ENCODE assay signal across 18 cellular contexts in genomic region chr1:185463011-185463410, GRCh38.
DNase-seq lines count a peak whose midpoint lies in the region; ATAC-seq, FAIRE-seq and TF ChIP-seq lines count a peak whose summit lies in the region.
"Had no signal": no experiment of that assay in that cellular context is flagged by ENCODE, and none has a peak within 500 bp of the region (broad histone marks: within the 10 kb centered on the region; RNA-seq: fewer than 3 reads in every experiment).

No MANE protein-coding gene starts in this region.

- H3K27ac ChIP-seq in A549 (peak overlapping the region in 1 of 2 experiments; percentile 21; a peak in 1 of 6 replicates), coronary artery (no peak overlapping the region)
- H3K27ac ChIP-seq: C4-2B, HL-60 had no signal

- no peaks in the 10 kb centered on the region for H3K9me3 ChIP-seq in A549

- 0 out of 3 replicates have a peak overlapping the region, but pooled peaks have one; percentile 3 for H3K4me2 ChIP-seq in A549

- no peak for TF ChIP-seq EP300 in A549 (IDR thresholded peaks at IDR 0.05)

- CTCF ChIA-PET in A549 (lab: Yijun Ruan, JAX), result interaction anchor here (1.5 kb wide), 1 partner anchor 11 kb away, joined by 3 read pairs; no protein-coding TSS in a partner anchor

- no peak for TF ChIP-seq POLR2A in A549 (IDR thresholded peaks at IDR 0.05; ENCODE audit: low read length)

- WGBS in A549 (ENCODE audit: missing lambda C conversion rate), result 78% methylated on average over 4 of the region's 4 CpGs

- POLR2A ChIA-PET in A549 (lab: Yijun Ruan, JAX), result no interaction called here

- H3K4me1 ChIP-seq in A549, result peaks cover 6% of the 10 kb centered on the region; the same call in 1 of the 3 replicates

- no peak for TF ChIP-seq RAD21 in A549 (conservative IDR thresholded peaks at IDR 0.05 in 1 of 2, IDR thresholded peaks at IDR 0.05 in 1 of 2)

- ATAC-seq in A549 (no peak), GM18498 (IDR thresholded peaks at IDR 0.05; ENCODE audit: unreplicated experiment) (no peak)
- ATAC-seq: HCT116, Right ventricle myocardium inferior had no signal

- FAIRE-seq in A549 (lab: Jason Lieb, UNC), result no peak
- FAIRE-seq: HTR-8/SVneo had no signal

- TF ChIP-seq CTCF in A549 (IDR thresholded peaks at IDR 0.05), result no peak
- TF ChIP-seq CTCF in epithelial cell of esophagus (IDR thresholded peaks at IDR 0.05; ENCODE audit: insufficient read depth, low read depth, low read length, missing control alignments), result no peak
- no peak for TF ChIP-seq CTCF in coronary artery (IDR thresholded peaks at IDR 0.05)

- DNase-seq in A549 (ENCODE audit: low read depth in 1 of 2, low spot score in 1 of 2), result no peak
- peak; percentile 24 for DNase-seq in EH (ENCODE audit: low read depth)
- DNase-seq in epithelial cell of esophagus (ENCODE audit: low read depth), result peak; percentile 39
- peak; percentile 88 for DNase-seq in kidney tubule cell (ENCODE audit: low spot score)
- DNase-seq in NCI-H748 treated with DMSO at 0.1 percent for 48 hours (lab: John Stamatoyannopoulos, UW), result no peak
- no peak for DNase-seq in coronary artery (ENCODE audit: low spot score)
- no peak for DNase-seq in NOMO-1 treated with DMSO at 0.1 percent for 48 hours (lab: John Stamatoyannopoulos, UW; ENCODE audit: unreplicated experiment)
- DNase-seq: 8988T, NCI-H1930, NCI-H2171 treated with DMSO at 0.1 percent for 48 hours, NCI-H446 treated with DMSO at 0.1 percent for 48 hours, NCI-H82 had no signal

- no peak overlapping the region for H3K4me3 ChIP-seq in A549
- H3K4me3 ChIP-seq in epithelial cell of esophagus (ENCODE audit: low read length), result no peak overlapping the region
- H3K4me3 ChIP-seq in coronary artery, result no peak overlapping the region

TF ChIP-seq in A549, 52 proteins besides CTCF, POLR2A, EP300 and RAD21:
- TF ChIP-seq HOXB5 (CRISPR knock-in tag; IDR thresholded peaks at IDR 0.05) (no peak), USF2 (IDR thresholded peaks at IDR 0.05) (no peak), POLR2AphosphoS2 (conservative IDR thresholded peaks at IDR 0.05; ENCODE audit: low read length) (no peak), JUN (IDR thresholded peaks at IDR 0.05) (no peak), JUNB (IDR thresholded peaks at IDR 0.05) (no peak), HES2 (IDR thresholded peaks at IDR 0.05) (no peak), REST (IDR thresholded peaks at IDR 0.05) (no peak), HOXA7 (CRISPR knock-in tag; IDR thresholded peaks at IDR 0.05) (no peak), HMGXB4 (CRISPR knock-in tag; IDR thresholded peaks at IDR 0.05; ENCODE audit: borderline replicate concordance) (no peak), GATA3 (IDR thresholded peaks at IDR 0.05; ENCODE audit: borderline replicate concordance) (no peak), SMC3 (IDR thresholded peaks at IDR 0.05) (no peak)

Comparison
In these comparisons a context has a peak if more than half of its experiments do, and no peak if none do; other contexts are left out.
1. DNase-seq: peak in EH (single experiment), epithelial cell of esophagus (single experiment) and kidney tubule cell (single experiment); none in A549 (0 of 2), NCI-H748 treated with DMSO at 0.1 percent for 48 hours (single experiment), coronary artery (single experiment) and NOMO-1 treated with DMSO at 0.1 percent for 48 hours (single experiment).